11 cellular contexts compared by ENCODE assay signal in the genomic region with DNA sequence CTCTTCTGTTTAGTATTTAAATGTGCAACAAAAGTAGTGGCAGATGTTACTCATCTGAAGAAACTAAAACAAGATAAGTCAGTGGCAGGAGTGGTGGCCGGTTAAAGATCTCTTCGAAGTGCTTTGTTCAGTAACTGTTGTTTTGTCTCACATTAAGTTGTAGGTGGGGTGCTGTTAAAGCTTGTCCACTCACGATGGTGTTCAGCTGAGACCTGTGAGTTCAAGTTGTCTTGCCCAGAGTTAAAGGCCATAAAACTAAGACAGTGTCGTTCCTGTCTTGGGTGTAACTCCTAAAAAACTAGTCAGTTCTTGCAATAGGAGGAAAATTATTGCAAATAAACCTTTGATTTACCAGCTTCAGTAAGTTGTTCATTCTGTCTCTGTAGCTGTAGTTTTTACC. TPM values are rescaled to one million over a fixed set of nuclear protein-coding genes. Genes with fewer than 3 reads are reported as not detected.
DNase-seq lines count a peak whose midpoint lies in the region; ATAC-seq and TF ChIP-seq lines count a peak whose summit lies in the region.
"Had no signal": no experiment of that assay in that cellular context is flagged by ENCODE, and none has a peak within 500 bp of the region (broad histone marks: within the 10 kb centered on the region; RNA-seq: fewer than 3 reads in every experiment).

No MANE protein-coding gene starts in this region.

- intact Hi-C loops in Right ventricle myocardium superior (cut with DNase I), result loop anchor here (10.0 kb wide), 1 partner anchor 329 kb away; no protein-coding TSS in a partner anchor
- intact Hi-C loops in Right ventricle myocardium inferior (cut with DNase I), result loop anchor here (5.0 kb wide), 1 partner anchor 326 kb away; no protein-coding TSS in a partner anchor
- intact Hi-C loops in uterus (cut with DNase I; ENCODE audit: low total_unique reads), result no loop called here

- no peak for TF ChIP-seq POLR2A in uterus (IDR thresholded peaks at IDR 0.05)

- peak; percentile 25 for ATAC-seq in Right ventricle myocardium superior (ENCODE audit: poor library complexity)
- ATAC-seq in Right ventricle myocardium inferior, result no peak
- ATAC-seq in HG02623 (IDR thresholded peaks at IDR 0.05; ENCODE audit: unreplicated experiment), result no peak
- ATAC-seq: activated T-cell treated with anti-CD3 and anti-CD28 coated beads, Interleukin-2, amount 50 U/mL, for 4 hours had no signal

- peak overlapping the region; percentile 94 for H3K4me3 ChIP-seq in endocrine pancreas (ENCODE audit: control insufficient read depth, insufficient read depth, low read length)
- peak overlapping the region in 1 of 2 donors; percentile 66 for H3K4me3 ChIP-seq in muscle layer of colon (ENCODE audit: low read depth in 1 of 2, low read length in 2 of 2)
- no peak overlapping the region for H3K4me3 ChIP-seq in uterus

- no peak for DNase-seq in Right ventricle myocardium superior
- no peak for DNase-seq in Right ventricle myocardium inferior (ENCODE audit: missing footprints)
- no peak for DNase-seq in uterus
- DNase-seq in T-helper 2 cell, result no peak
- no peak for DNase-seq in DMS79 treated with DMSO at 0.1 percent for 48 hours (lab: John Stamatoyannopoulos, UW)
- DNase-seq: activated T-cell treated with anti-CD3 and anti-CD28 coated beads, Interleukin-2, amount 50 U/mL, for 4 hours; EL; stimulated activated CD4-positive, alpha-beta T cell treated with anti-CD3 and anti-CD28 coated beads, Interleukin-12 subunit alpha, Interleukin-12 subunit beta, amount 100 ng/mL, for 4 hours had no signal

- no peaks in the 10 kb centered on the region for H3K9me3 ChIP-seq in endocrine pancreas (ENCODE audit: control insufficient read depth, low read length)
- no peaks in the 10 kb centered on the region for H3K9me3 ChIP-seq in muscle layer of colon (ENCODE audit: low read length)
- H3K9me3 ChIP-seq in uterus, result no peaks in the 10 kb centered on the region

- H3K27me3 ChIP-seq in endocrine pancreas (ENCODE audit: control insufficient read depth, insufficient read depth, low read length), result no peaks in the 10 kb centered on the region
- no peaks in the 10 kb centered on the region for H3K27me3 ChIP-seq in muscle layer of colon (ENCODE audit: control insufficient read depth in 1 of 2, insufficient read depth in 2 of 2, low read length in 2 of 2)
- H3K27me3 ChIP-seq in uterus, result no peaks in the 10 kb centered on the region

- TF ChIP-seq CTCF in uterus (IDR thresholded peaks at IDR 0.05), result no peak

- H3K9ac ChIP-seq in endocrine pancreas (ENCODE audit: control insufficient read depth, insufficient read depth, low read length) (peak overlapping the region; percentile 36), muscle layer of colon (ENCODE audit: low read length) (peak overlapping the region; percentile 7)

- H3K27ac ChIP-seq in muscle layer of colon (ENCODE audit: low read depth, low read length) (peak overlapping the region; percentile 70), uterus (peak overlapping the region; percentile 72 to 91)

- peaks cover 32% of the 10 kb centered on the region for H3K4me1 ChIP-seq in endocrine pancreas (ENCODE audit: control insufficient read depth, insufficient read depth, low read length)
- peaks cover 5% of the 10 kb centered on the region for H3K4me1 ChIP-seq in muscle layer of colon (ENCODE audit: insufficient read depth, low read length)
- H3K4me1 ChIP-seq in uterus, result peaks cover 0 to 4% of the 10 kb centered on the region in 2 donors

- H3K36me3 ChIP-seq in endocrine pancreas (ENCODE audit: control insufficient read depth, insufficient read depth, low read length) (no peaks in the 10 kb centered on the region), muscle layer of colon (ENCODE audit: insufficient read depth, low read length) (no peaks in the 10 kb centered on the region), uterus (no peaks in the 10 kb centered on the region)

RNA-seq across cellular contexts. Expression of gene FOXP2, which starts 0.9 kb away (rescaled TPM):
- total RNA-seq in Right ventricle myocardium superior (2.3 TPM), Right ventricle myocardium inferior (2.4 TPM), uterus (10 to 100 TPM; 17.6 to 59.3 (median 24.9) TPM)
- total RNA-seq: activated T-cell treated with anti-CD3 and anti-CD28 coated beads, Interleukin-2, amount 50 U/mL, for 4 hours had no signal
